In the genomic region with DNA sequence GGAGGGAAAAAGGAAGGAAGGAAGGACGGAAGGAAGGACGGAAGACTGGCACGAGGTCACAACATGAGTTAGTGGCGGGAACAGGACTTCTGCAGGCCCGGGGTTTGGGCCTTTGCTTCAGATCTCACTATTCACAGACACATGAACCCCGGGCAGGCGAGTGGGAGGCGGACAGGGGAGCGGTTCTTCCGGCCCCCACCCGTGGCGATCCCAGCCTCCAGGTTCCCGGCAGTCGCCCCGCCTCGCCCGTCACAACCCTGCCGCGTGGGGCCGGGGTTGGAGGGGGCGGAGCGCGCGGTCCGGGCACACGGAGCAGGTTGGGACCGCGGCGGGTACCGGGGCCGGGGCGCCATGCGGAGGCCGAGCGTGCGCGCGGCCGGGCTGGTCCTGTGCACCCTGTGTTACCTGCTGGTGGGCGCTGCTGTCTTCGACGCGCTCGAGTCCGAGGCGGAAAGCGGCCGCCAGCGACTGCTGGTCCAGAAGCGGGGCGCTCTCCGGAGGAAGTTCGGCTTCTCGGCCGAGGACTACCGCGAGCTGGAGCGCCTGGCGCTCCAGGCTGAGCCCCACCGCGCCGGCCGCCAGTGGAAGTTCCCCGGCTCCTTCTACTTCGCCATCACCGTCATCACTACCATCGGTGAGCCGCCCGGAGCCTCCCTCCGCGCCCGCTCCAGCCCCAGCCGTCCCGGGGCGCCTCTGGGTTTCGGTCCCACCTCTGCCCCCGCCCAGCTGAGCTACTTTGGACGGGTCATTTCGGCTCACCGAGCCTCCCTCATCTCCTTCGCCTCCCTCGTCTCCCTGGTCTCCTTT, we compare ENCODE assay signal across 8 cellular contexts. TPM values are rescaled to one million over a fixed set of nuclear protein-coding genes. Genes with fewer than 3 reads are reported as not detected.
A peak's percentile ranks its signal among the peaks of the same experiment; 100 is the strongest.
DNase-seq lines count a peak whose midpoint lies in the region; ATAC-seq and TF ChIP-seq lines count a peak whose summit lies in the region.

A gene (plus strand): TSS at position 306 of the 807 bp plus-strand sequence. CDS start 46 bp downstream, at position 352.

- CTCF ChIA-PET in activated B cell treated with CpG ODN at 0.5 μM for 24 hours (lab: Charles Lee): interaction anchor here (0.6 kb wide), 1 partner anchor 273 kb away, joined by 3 read pairs; no protein-coding TSS in a partner anchor

- peak within 1 kb of the TSS; percentile 40 for H3K4me3 ChIP-seq in mesodermal cell (ENCODE audit: extremely low read depth, insufficient read depth, low read length, poor library complexity, severe bottlenecking)

- no peak within 1 kb of the TSS for H3K27ac ChIP-seq in mesodermal cell (ENCODE audit: low read depth, low read length, severe bottlenecking)

- POLR2A ChIA-PET in activated B cell treated with CpG ODN at 0.5 μM for 24 hours (lab: Charles Lee): interaction anchor here (0.5 kb wide), 1 partner anchor 221 kb away, joined by 3 read pairs; a partner anchor contains a TSS

- WGBS in mesodermal cell (ENCODE audit: insufficient coverage in 2 of 2), 2 experiments: 2 to 5% methylated on average over 57 to 77 of the region's 82 CpGs

- H3K36me3 ChIP-seq in mesodermal cell (ENCODE audit: control insufficient read depth, insufficient read depth, low read length): no peaks in the 10 kb centered on the region

- TF ChIP-seq CTCF in GM13976 (IDR thresholded peaks at IDR 0.05; ENCODE audit: borderline replicate concordance, control extremely low read depth, extremely low read depth, insufficient read depth, missing control alignments) (no peak), activated B cell treated with CpG ODN at 0.5 μM for 24 hours (IDR thresholded peaks at IDR 0.05) (no peak)

- no peaks in the 10 kb centered on the region for H3K4me1 ChIP-seq in mesodermal cell (ENCODE audit: control insufficient read depth, insufficient read depth, low read length, poor library complexity, severe bottlenecking)

- H3K4me3 Mint-ChIP-seq in activated B cell treated with CpG ODN at 0.5 μM for 24 hours: peak within 1 kb of the TSS; percentile 71
- H3K4me3 Mint-ChIP-seq in dendritic cell treated with granulocyte-macrophage colony-stimulating factor and Interleukin-4, amounts not matched to agents 40 ng/mL and 50 ng/mL, for 4 days: peak within 1 kb of the TSS; percentile 57

- DNase-seq in GM13976 (ENCODE audit: low spot score) (peak; percentile 64), activated B cell treated with CpG ODN at 0.5 μM for 24 hours (peak; percentile 37), NOMO-1 treated with DMSO at 0.1 percent for 48 hours (lab: John Stamatoyannopoulos, UW; ENCODE audit: unreplicated experiment) (no peak), SIG-M5 (lab: John Stamatoyannopoulos, UW) (no peak)
- DNase-seq in stimulated activated naive CD4-positive, alpha-beta T cell treated with Interleukin-2 at 50 U/mL for 16 hours (lab: John Stamatoyannopoulos, UW): peak; percentile 55

- in situ Hi-C loops in GM13976 (cut with MboI; ENCODE audit: low sequenced_read_pairs, unreplicated experiment): loop anchor here (10.0 kb wide), 1 partner anchor 119 kb away; no protein-coding TSS in a partner anchor

- H3K9me3 ChIP-seq in mesodermal cell (ENCODE audit: control insufficient read depth, low read length): no peaks in the 10 kb centered on the region

- H3K4me1 Mint-ChIP-seq in activated B cell treated with CpG ODN at 0.5 μM for 24 hours: peaks cover 22% of the 10 kb centered on the region
- H3K4me1 Mint-ChIP-seq in dendritic cell treated with granulocyte-macrophage colony-stimulating factor and Interleukin-4, amounts not matched to agents 40 ng/mL and 50 ng/mL, for 4 days (ENCODE audit: low read depth): no peaks in the 10 kb centered on the region

- peaks cover 31% of the 10 kb centered on the region for H3K27me3 Mint-ChIP-seq in activated B cell treated with CpG ODN at 0.5 μM for 24 hours
- peaks cover 78% of the 10 kb centered on the region for H3K27me3 Mint-ChIP-seq in dendritic cell treated with granulocyte-macrophage colony-stimulating factor and Interleukin-4, amounts not matched to agents 40 ng/mL and 50 ng/mL, for 4 days

- intact Hi-C loops in activated B cell treated with CpG ODN at 0.5 μM for 24 hours (cut with micrococcal nuclease): loop anchor here (5.0 kb wide), 2 partner anchors 352 to 358 kb away; no protein-coding TSS in a partner anchor
- intact Hi-C loops in dendritic cell treated with granulocyte-macrophage colony-stimulating factor and Interleukin-4, amounts not matched to agents 40 ng/mL and 50 ng/mL, for 4 days (cut with micrococcal nuclease): loop anchor here (5.0 kb wide), 1 partner anchor 352 kb away; no protein-coding TSS in a partner anchor

- ATAC-seq in activated B cell treated with CpG ODN at 0.5 μM for 24 hours (ENCODE audit: low read depth) (peak; percentile 65), HG03097 (IDR thresholded peaks at IDR 0.05; ENCODE audit: low FRiP score, unreplicated experiment) (no peak)

- H3K27ac Mint-ChIP-seq in activated B cell treated with CpG ODN at 0.5 μM for 24 hours: no peak within 1 kb of the TSS
- no peak within 1 kb of the TSS for H3K27ac Mint-ChIP-seq in dendritic cell treated with granulocyte-macrophage colony-stimulating factor and Interleukin-4, amounts not matched to agents 40 ng/mL and 50 ng/mL, for 4 days

- no peaks in the 10 kb centered on the region for H3K9me3 Mint-ChIP-seq in activated B cell treated with CpG ODN at 0.5 μM for 24 hours
- no peaks in the 10 kb centered on the region for H3K9me3 Mint-ChIP-seq in dendritic cell treated with granulocyte-macrophage colony-stimulating factor and Interleukin-4, amounts not matched to agents 40 ng/mL and 50 ng/mL, for 4 days

- H3K36me3 Mint-ChIP-seq in activated B cell treated with CpG ODN at 0.5 μM for 24 hours (ENCODE audit: low read depth): no peaks in the 10 kb centered on the region
- no peaks in the 10 kb centered on the region for H3K36me3 Mint-ChIP-seq in dendritic cell treated with granulocyte-macrophage colony-stimulating factor and Interleukin-4, amounts not matched to agents 40 ng/mL and 50 ng/mL, for 4 days (ENCODE audit: low read depth)

RNA-seq across cellular contexts. Expression of the gene that starts here (rescaled TPM):
- total RNA-seq in activated B cell treated with CpG ODN at 0.5 μM for 24 hours: 0.09 TPM in 1 of 2 replicates, not detected in the other
- not detected for polyA plus RNA-seq in mesodermal cell (2013, experiment 1 of 2)
- polyA plus RNA-seq in mesodermal cell (2013, experiment 2 of 2): not detected

Comparison
In these comparisons a context has a peak if more than half of its experiments do, and no peak if none do; other contexts are left out.
1. Peak in DNase-seq and ATAC-seq in activated B cell treated with CpG ODN at 0.5 μM for 24 hours; RNA of the gene not detected or under 1 TPM.
2. DNase-seq: peak in GM13976 (single experiment) and stimulated activated naive CD4-positive, alpha-beta T cell treated with Interleukin-2 at 50 U/mL for 16 hours (single experiment); none in NOMO-1 treated with DMSO at 0.1 percent for 48 hours (single experiment) and SIG-M5 (single experiment).